Comparison of ENCODE assay signal across 1 cellular context in genomic region chr19:45595814-45596213, GRCh38.
TF ChIP-seq lines count a peak whose summit lies in the region.

No MANE protein-coding gene starts in this region.

TF ChIP-seq in IMR-90, 13 proteins besides CTCF, POLR2A, EP300 and RAD21:
- no peak for TF ChIP-seq FOS (IDR thresholded peaks at IDR 0.05; ENCODE audit: low read depth, low read length)
